In genomic region chr7:3187378-3188040, GRCh38 we compare ENCODE assay signal across 22 cellular contexts.
A peak's percentile ranks its signal among the peaks of the same experiment; 100 is the strongest.
DNase-seq lines count a peak whose midpoint lies in the region; ATAC-seq, FAIRE-seq and TF ChIP-seq lines count a peak whose summit lies in the region.
"Had no signal": no experiment of that assay in that cellular context is flagged by ENCODE, and none has a peak within 500 bp of the region (broad histone marks: within the 10 kb centered on the region; RNA-seq: fewer than 3 reads in every experiment).

No MANE protein-coding gene starts in this region.

- TF ChIP-seq CTCF in astrocyte (IDR thresholded peaks at IDR 0.05; ENCODE audit: insufficient read depth, low read depth, low read length), result no peak
- no peak for TF ChIP-seq CTCF in fibroblast of the aortic adventitia (IDR thresholded peaks at IDR 0.05; ENCODE audit: insufficient read depth, low read length)

- H3K4me3 Mint-ChIP-seq in astrocyte (ENCODE audit: unreplicated experiment), result no peak overlapping the region
- H3K4me3 Mint-ChIP-seq: CD4-positive, alpha-beta T cell; T-cell had no signal

- no peaks in the 10 kb centered on the region for H3K4me1 ChIP-seq in astrocyte (ENCODE audit: insufficient read depth, low read length)
- H3K4me1 ChIP-seq: A549, Caco-2 had no signal

- DNase-seq in SHP77 treated with DMSO at 0.1 percent for 48 hours (lab: John Stamatoyannopoulos, UW) (peak; percentile 35), SHP77 (lab: John Stamatoyannopoulos, UW) (no peak), astrocyte (ENCODE audit: low read depth) (peak; percentile 31), fibroblast of the aortic adventitia (ENCODE audit: low read depth) (peak; percentile 17), urothelium cell line (ENCODE audit: low spot score) (no peak)
- DNase-seq in stimulated activated CD4-positive, alpha-beta T cell treated with anti-CD3 and anti-CD28 coated beads, Interleukin-1b, Interleukin-23, amount 100 ng/mL, for 48 hours, result no peak
- DNase-seq: Caco-2; CD4-positive, alpha-beta T cell; GF-D8; H7; NCI-H1930; NCI-H226; NCI-H524; PC-9; T-cell had no signal

- no peaks in the 10 kb centered on the region for H4K20me1 ChIP-seq in astrocyte (ENCODE audit: insufficient read depth, low read length)

- H3K79me2 ChIP-seq in astrocyte (ENCODE audit: insufficient read depth, low read length), result no peaks in the 10 kb centered on the region

- H3K4me3 ChIP-seq in astrocyte (ENCODE audit: insufficient read depth, low read depth, low read length), result no peak overlapping the region
- no peak overlapping the region for H3K4me3 ChIP-seq in fibroblast of the aortic adventitia (ENCODE audit: low read depth, low read length)
- H3K4me3 ChIP-seq: A549, GM12878, PC-9, SK-N-MC had no signal

- H3K27me3 ChIP-seq in astrocyte (ENCODE audit: insufficient read depth, low read length), result no peaks in the 10 kb centered on the region

- no peaks in the 10 kb centered on the region for H3K4me1 Mint-ChIP-seq in astrocyte (ENCODE audit: low read depth, unreplicated experiment)
- H3K4me1 Mint-ChIP-seq: T-cell had no signal

- no peaks in the 10 kb centered on the region for H3K36me3 Mint-ChIP-seq in astrocyte (ENCODE audit: low read depth, unreplicated experiment)
- H3K36me3 Mint-ChIP-seq: T-cell had no signal

- H3K36me3 ChIP-seq in astrocyte (ENCODE audit: insufficient read depth, low read length), result no peaks in the 10 kb centered on the region

- FAIRE-seq in astrocyte (lab: Jason Lieb, UNC) (no peak), urothelium cell line (lab: Jason Lieb, UNC) (peak; percentile 80)
- FAIRE-seq: A549, GM12878 had no signal

- no peak overlapping the region for H3K9ac ChIP-seq in astrocyte (ENCODE audit: low read length)

- peaks cover 3% of the 10 kb centered on the region for H3K9me3 Mint-ChIP-seq in astrocyte (ENCODE audit: unreplicated experiment)
- H3K9me3 Mint-ChIP-seq: CD4-positive, alpha-beta T cell had no signal

- no peak overlapping the region for H3K4me2 ChIP-seq in astrocyte (ENCODE audit: low read length)
- H3K4me2 ChIP-seq: A549, PC-9 had no signal

- H3K9me3 ChIP-seq in astrocyte (ENCODE audit: insufficient read depth, low read depth, low read length), result no peaks in the 10 kb centered on the region
- H3K9me3 ChIP-seq: A549, Caco-2 had no signal

- H2AFZ ChIP-seq in astrocyte (ENCODE audit: low read depth, low read length), result no peak overlapping the region
- H2AFZ ChIP-seq: PC-9 had no signal

- H3K27ac Mint-ChIP-seq in astrocyte (ENCODE audit: unreplicated experiment), result no peak overlapping the region
- H3K27ac Mint-ChIP-seq: CD4-positive, alpha-beta T cell; IgD-negative memory B cell; T-cell had no signal

- peaks cover 12% of the 10 kb centered on the region for H3K27me3 Mint-ChIP-seq in astrocyte (ENCODE audit: low read depth, unreplicated experiment)
- H3K27me3 Mint-ChIP-seq: CD4-positive, alpha-beta T cell had no signal

- no peak for ATAC-seq in GM21360 (IDR thresholded peaks at IDR 0.05; ENCODE audit: unreplicated experiment)
- no peak for ATAC-seq in SK-N-SH treated with all-trans-retinoic acid at 6 μM for 48 hours
- ATAC-seq: A549, GM12878, T-cell had no signal

- no peak overlapping the region for H3K27ac ChIP-seq in astrocyte (ENCODE audit: low read depth, low read length)
- H3K27ac ChIP-seq: A549, HL-60, PC-9, SK-N-MC had no signal

TF ChIP-seq in SK-N-SH treated with all-trans-retinoic acid at 6 μM for 48 hours, 23 proteins besides CTCF, POLR2A, EP300 and RAD21:
- TF ChIP-seq ZNF8 (CRISPR knock-in tag; IDR thresholded peaks at IDR 0.05) (no peak), ZNF70 (CRISPR knock-in tag; IDR thresholded peaks at IDR 0.05) (no peak)

Comparison
In these comparisons a context has a peak if more than half of its experiments do, and no peak if none do; other contexts are left out.
1. DNase-seq: peak in SHP77 treated with DMSO at 0.1 percent for 48 hours (single experiment), astrocyte (single experiment) and fibroblast of the aortic adventitia (single experiment); none in SHP77 (0 of 2), urothelium cell line (single experiment) and stimulated activated CD4-positive, alpha-beta T cell treated with anti-CD3 and anti-CD28 coated beads, Interleukin-1b, Interleukin-23, amount 100 ng/mL, for 48 hours (single experiment).